ENCODE assay signal across 8 cellular contexts in the genomic region with DNA sequence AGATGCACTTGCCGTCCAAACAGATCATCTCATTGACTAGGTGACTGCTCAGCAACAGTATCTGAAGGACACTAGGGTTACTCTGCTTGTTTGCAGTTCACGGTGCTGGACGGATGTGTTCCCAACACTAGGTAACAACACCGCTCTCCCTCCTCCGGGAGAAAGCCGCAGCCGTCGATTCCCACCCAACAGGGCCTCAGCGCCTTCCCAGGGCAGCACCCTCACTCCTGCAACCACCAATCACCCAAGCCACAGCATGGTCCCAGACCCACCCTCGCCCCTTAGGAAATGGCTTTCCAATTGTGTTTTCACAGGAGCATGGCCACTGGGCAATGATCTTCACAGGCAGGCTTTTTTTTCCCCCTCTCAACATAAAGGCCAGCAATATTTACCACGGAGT. TPM values are rescaled to one million over a fixed set of nuclear protein-coding genes. Genes with fewer than 3 reads are reported as not detected.
A peak's percentile ranks its signal among the peaks of the same experiment; 100 is the strongest.
DNase-seq lines count a peak whose midpoint lies in the region; ATAC-seq, FAIRE-seq and TF ChIP-seq lines count a peak whose summit lies in the region.

No MANE protein-coding gene starts in this region.

- WGBS in body of pancreas, 2 donors = 72 to 73% methylated on average over 10 to 11 of the region's 11 CpGs

- H3K4me1 ChIP-seq in right atrium auricular region (peaks cover 0 to 21% of the 10 kb centered on the region in 2 donors), body of pancreas (peaks cover 46% of the 10 kb centered on the region), mucosa of rectum (ENCODE audit: control insufficient read depth in 2 of 2, insufficient read depth in 2 of 2, low read length in 2 of 2) (peaks cover 14 to 16% of the 10 kb centered on the region in 2 donors), upper lobe of right lung (peaks cover 33% of the 10 kb centered on the region)

- intact Hi-C loops in Right ventricle myocardium inferior (cut with DNase I) (loop anchor here (5.0 to 10.0 kb wide), 2 partner anchors 63 to 200 kb away; no protein-coding TSS in a partner anchor), body of pancreas (cut with DNase I) (no loop called here), upper lobe of right lung (cut with DNase I) (no loop called here)

- ATAC-seq in Right ventricle myocardium inferior (no peak), body of pancreas (no peak), upper lobe of right lung (no peak)

- H3K27me3 ChIP-seq in right atrium auricular region = no peaks in the 10 kb centered on the region
- no peaks in the 10 kb centered on the region for H3K27me3 ChIP-seq in body of pancreas
- no peaks in the 10 kb centered on the region for H3K27me3 ChIP-seq in mucosa of rectum (ENCODE audit: control insufficient read depth in 2 of 2, insufficient read depth in 2 of 2, low read length in 2 of 2)
- H3K27me3 ChIP-seq in upper lobe of right lung = no peaks in the 10 kb centered on the region

- no peak for TF ChIP-seq POLR2A in body of pancreas (IDR thresholded peaks at IDR 0.05)

- H3K9me3 ChIP-seq in right atrium auricular region (peaks cover 0 to 1% of the 10 kb centered on the region in 2 donors), body of pancreas (no peaks in the 10 kb centered on the region), mucosa of rectum (ENCODE audit: control insufficient read depth in 2 of 2, low read length in 2 of 2) (peaks cover 0 to 2% of the 10 kb centered on the region in 2 donors), upper lobe of right lung (no peaks in the 10 kb centered on the region)

- H3K36me3 ChIP-seq in right atrium auricular region (no peaks in the 10 kb centered on the region), body of pancreas (replicated peaks in 1 of 2; ENCODE audit: insufficient read depth in 1 of 2, low read depth in 2 of 2) (no peaks in the 10 kb centered on the region), mucosa of rectum (ENCODE audit: control insufficient read depth in 2 of 2, insufficient read depth in 2 of 2, low read length in 2 of 2) (no peaks in the 10 kb centered on the region), upper lobe of right lung (no peaks in the 10 kb centered on the region)

- DNase-seq in right atrium auricular region (ENCODE audit: low spot score) = no peak
- no peak for DNase-seq in Right ventricle myocardium inferior (ENCODE audit: missing footprints)
- peak in 1 of 4 donors; percentile 10 for DNase-seq in body of pancreas
- DNase-seq in upper lobe of right lung = no peak
- DNase-seq in cerebellar nuclear complex (lab: John Stamatoyannopoulos, UW) = no peak
- no peak for DNase-seq in urothelium cell line (ENCODE audit: low spot score)
- DNase-seq in 8988T = no peak

- H3K9ac ChIP-seq in mucosa of rectum (ENCODE audit: low read depth in 1 of 2, low read length in 2 of 2) = peak overlapping the region in 1 of 2 donors; percentile 52

- H3K4me3 ChIP-seq in right atrium auricular region (peak overlapping the region in 1 of 2 donors; percentile 67), body of pancreas (no peak overlapping the region), mucosa of rectum (ENCODE audit: low read length in 2 of 2) (peak overlapping the region; percentile 58 to 63), upper lobe of right lung (peak overlapping the region; percentile 66)

- H3K27ac ChIP-seq in right atrium auricular region (peak overlapping the region; percentile 61 to 63), body of pancreas (peak overlapping the region; percentile 48 to 72 (median 70)), mucosa of rectum (ENCODE audit: low read depth in 2 of 2, low read length in 2 of 2) (peak overlapping the region in 1 of 2 donors; percentile 67), upper lobe of right lung (no peak overlapping the region)

- TF ChIP-seq CTCF in right atrium auricular region (IDR thresholded peaks at IDR 0.05) (no peak), body of pancreas (IDR thresholded peaks at IDR 0.05) (no peak), upper lobe of right lung (IDR thresholded peaks at IDR 0.05) (no peak)

- FAIRE-seq in urothelium cell line (lab: Jason Lieb, UNC) = no peak

RNA-seq across cellular contexts. Expression of a gene that starts 0.8 kb away (rescaled TPM):
- 1 to 10 TPM; 1.0 to 3.6 TPM for total RNA-seq in right atrium auricular region
- total RNA-seq in Right ventricle myocardium inferior = 3.1 TPM
- total RNA-seq in body of pancreas = 10 to 100 TPM in 1 of 2 donors, 1 to 10 TPM in 1; 8.2 to 10.1 TPM
- 22.3 TPM for total RNA-seq in upper lobe of right lung

Comparison
In these comparisons a context has a peak if more than half of its experiments do, and no peak if none do; other contexts are left out.
1. H3K4me3 ChIP-seq: peak in mucosa of rectum (2 of 2) and upper lobe of right lung (single experiment); none in body of pancreas (0 of 2).